1 cellular context compared by ENCODE assay signal in the genomic region with DNA sequence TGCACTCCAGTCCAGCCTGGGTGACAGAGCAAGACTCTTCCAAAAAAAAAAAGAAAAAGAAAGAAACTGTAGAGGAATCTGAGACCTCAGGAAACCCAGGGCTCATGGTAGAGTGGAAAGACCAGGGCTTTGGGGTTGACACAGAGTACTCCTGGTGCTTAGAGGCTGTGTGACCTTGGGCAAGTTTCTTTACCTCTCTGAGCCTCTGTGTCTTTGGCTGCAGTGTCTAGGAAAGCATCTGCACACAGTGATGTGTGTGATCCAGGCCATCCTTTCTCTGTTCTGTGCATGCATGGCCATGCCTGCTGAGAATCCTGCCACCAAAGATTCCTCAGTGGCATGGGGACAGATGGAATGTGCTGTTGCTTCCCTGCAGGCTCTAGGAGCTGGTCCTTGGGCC.
TF ChIP-seq lines count a peak whose summit lies in the region.

No MANE protein-coding gene starts in this region.

TF ChIP-seq in WTC11, 78 proteins besides CTCF, POLR2A, EP300 and RAD21 (continued from another document):
- TF ChIP-seq, protein P1, sequence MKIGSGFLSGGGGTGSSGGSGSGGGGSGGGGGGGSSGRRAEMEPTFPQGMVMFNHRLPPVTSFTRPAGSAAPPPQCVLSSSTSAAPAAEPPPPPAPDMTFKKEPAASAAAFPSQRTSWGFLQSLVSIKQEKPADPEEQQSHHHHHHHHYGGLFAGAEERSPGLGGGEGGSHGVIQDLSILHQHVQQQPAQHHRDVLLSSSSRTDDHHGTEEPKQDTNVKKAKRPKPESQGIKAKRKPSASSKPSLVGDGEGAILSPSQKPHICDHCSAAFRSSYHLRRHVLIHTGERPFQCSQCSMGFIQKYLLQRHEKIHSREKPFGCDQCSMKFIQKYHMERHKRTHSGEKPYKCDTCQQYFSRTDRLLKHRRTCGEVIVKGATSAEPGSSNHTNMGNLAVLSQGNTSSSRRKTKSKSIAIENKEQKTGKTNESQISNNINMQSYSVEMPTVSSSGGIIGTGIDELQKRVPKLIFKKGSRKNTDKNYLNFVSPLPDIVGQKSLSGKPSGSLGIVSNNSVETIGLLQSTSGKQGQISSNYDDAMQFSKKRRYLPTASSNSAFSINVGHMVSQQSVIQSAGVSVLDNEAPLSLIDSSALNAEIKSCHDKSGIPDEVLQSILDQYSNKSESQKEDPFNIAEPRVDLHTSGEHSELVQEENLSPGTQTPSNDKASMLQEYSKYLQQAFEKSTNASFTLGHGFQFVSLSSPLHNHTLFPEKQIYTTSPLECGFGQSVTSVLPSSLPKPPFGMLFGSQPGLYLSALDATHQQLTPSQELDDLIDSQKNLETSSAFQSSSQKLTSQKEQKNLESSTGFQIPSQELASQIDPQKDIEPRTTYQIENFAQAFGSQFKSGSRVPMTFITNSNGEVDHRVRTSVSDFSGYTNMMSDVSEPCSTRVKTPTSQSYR (CRISPR knock-in tag; IDR thresholded peaks at IDR 0.05), result no peak
- TF ChIP-seq TCF7 (CRISPR knock-in tag; IDR thresholded peaks at IDR 0.05; ENCODE audit: low read depth) (no peak), NR3C1 (CRISPR knock-in tag; conservative IDR thresholded peaks at IDR 0.05; ENCODE audit: low read depth) (no peak), ATF1 (CRISPR knock-in tag; IDR thresholded peaks at IDR 0.05) (no peak)
- TF ChIP-seq, protein P2, sequence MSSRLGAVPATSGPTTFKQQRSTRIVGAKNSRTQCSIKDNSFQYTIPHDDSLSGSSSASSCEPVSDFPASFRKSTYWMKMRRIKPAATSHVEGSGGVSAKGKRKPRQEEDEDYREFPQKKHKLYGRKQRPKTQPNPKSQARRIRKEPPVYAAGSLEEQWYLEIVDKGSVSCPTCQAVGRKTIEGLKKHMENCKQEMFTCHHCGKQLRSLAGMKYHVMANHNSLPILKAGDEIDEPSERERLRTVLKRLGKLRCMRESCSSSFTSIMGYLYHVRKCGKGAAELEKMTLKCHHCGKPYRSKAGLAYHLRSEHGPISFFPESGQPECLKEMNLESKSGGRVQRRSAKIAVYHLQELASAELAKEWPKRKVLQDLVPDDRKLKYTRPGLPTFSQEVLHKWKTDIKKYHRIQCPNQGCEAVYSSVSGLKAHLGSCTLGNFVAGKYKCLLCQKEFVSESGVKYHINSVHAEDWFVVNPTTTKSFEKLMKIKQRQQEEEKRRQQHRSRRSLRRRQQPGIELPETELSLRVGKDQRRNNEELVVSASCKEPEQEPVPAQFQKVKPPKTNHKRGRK (CRISPR knock-in tag; IDR thresholded peaks at IDR 0.05; ENCODE audit: borderline replicate concordance), result no peak
TF ChIP-seq in WTC11: peak in this region for 0.
